ENCODE assay signal across 8 cellular contexts in the genomic region with DNA sequence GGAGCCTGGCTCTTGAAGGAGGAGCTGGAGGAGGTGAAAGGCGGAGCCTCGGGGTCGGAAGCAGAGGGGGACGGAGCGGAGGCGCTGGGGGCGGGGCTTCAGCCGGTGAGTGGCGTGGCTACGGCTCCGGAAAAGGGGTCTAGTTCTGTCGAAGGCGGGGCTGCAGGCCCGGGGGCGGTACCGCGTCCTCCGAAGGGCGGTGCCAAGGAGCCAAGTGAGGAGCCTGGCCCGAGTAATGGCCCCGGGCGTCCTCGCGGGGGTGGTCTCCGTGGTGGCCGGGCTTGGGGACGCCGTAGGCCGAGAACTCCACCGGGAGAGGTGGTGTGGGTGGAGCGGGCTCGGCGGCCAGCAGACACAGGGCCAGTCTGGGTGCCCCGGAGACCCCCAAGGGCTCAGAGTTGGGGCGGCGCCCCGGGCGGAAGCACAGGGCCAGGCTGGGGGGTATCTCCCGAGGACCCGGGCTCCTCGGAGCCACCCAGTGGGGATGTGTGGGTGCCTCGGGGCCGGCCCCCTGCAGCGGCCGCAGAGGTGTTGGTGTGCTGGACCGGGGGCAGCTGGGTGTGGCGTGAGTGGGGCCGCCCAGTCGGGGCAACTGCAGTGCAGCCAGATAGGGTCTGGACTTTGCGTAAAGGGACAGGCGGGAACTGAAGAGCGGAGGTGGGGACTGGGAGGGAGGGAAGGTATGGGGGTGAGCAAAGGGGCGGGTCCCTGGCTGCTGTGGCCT. TPM values are rescaled to one million over a fixed set of nuclear protein-coding genes. Genes with fewer than 3 reads are reported as not detected.
A peak's percentile ranks its signal among the peaks of the same experiment; 100 is the strongest.
DNase-seq lines count a peak whose midpoint lies in the region; ATAC-seq and TF ChIP-seq lines count a peak whose summit lies in the region.

No MANE protein-coding gene starts in this region.

- peak overlapping the region; percentile 97 for H3K4me3 ChIP-seq in CD8-positive, alpha-beta T cell (ENCODE audit: low read depth, low read length)

- peaks cover 33% of the 10 kb centered on the region for H3K36me3 Mint-ChIP-seq in CD8-positive, alpha-beta T cell
- peaks cover 25% of the 10 kb centered on the region for H3K36me3 Mint-ChIP-seq in effector memory CD8-positive, alpha-beta T cell (ENCODE audit: insufficient read depth)
- peaks cover 3% of the 10 kb centered on the region for H3K36me3 Mint-ChIP-seq in mesothelial cell of epicardium

- no peaks in the 10 kb centered on the region for H3K9me3 Mint-ChIP-seq in CD8-positive, alpha-beta T cell
- H3K9me3 Mint-ChIP-seq in effector memory CD8-positive, alpha-beta T cell = no peaks in the 10 kb centered on the region
- no peaks in the 10 kb centered on the region for H3K9me3 Mint-ChIP-seq in mesothelial cell of epicardium

- H3K4me1 ChIP-seq in CD8-positive, alpha-beta T cell (ENCODE audit: insufficient read depth, low read length) = peaks cover 31% of the 10 kb centered on the region

- H3K27me3 ChIP-seq in CD8-positive, alpha-beta T cell (ENCODE audit: insufficient read depth, low read length) = no peaks in the 10 kb centered on the region

- H3K27me3 Mint-ChIP-seq in CD8-positive, alpha-beta T cell (ENCODE audit: low read depth) = no peaks in the 10 kb centered on the region
- H3K27me3 Mint-ChIP-seq in effector memory CD8-positive, alpha-beta T cell = no peaks in the 10 kb centered on the region
- H3K27me3 Mint-ChIP-seq in mesothelial cell of epicardium (ENCODE audit: low read depth) = no peaks in the 10 kb centered on the region

- intact Hi-C loops in CD8-positive, alpha-beta T cell (cut with DNase I, micrococcal nuclease) = loop anchor here (1.0 to 10.0 kb wide), 10 partner anchors 10 to 257 kb away; partner anchors contain the start of genes DNAJC4 (in 2 of the 2), ESRRA (in 2 of the 2), GPR137 (in 2 of the 2) and NUDT22 (in 2 of the 2)

- peak overlapping the region; percentile 90 for H3K4me3 Mint-ChIP-seq in CD8-positive, alpha-beta T cell
- H3K4me3 Mint-ChIP-seq in effector memory CD8-positive, alpha-beta T cell = peak overlapping the region; percentile 87
- H3K4me3 Mint-ChIP-seq in mesothelial cell of epicardium = peak overlapping the region; percentile 90

- DNase-seq in CD8-positive, alpha-beta T cell = peak; percentile 99 to 100 (median 100)
- DNase-seq in HS-5 (ENCODE audit: low read depth) (peak; percentile 96), NK-92 (lab: John Stamatoyannopoulos, UW; ENCODE audit: unreplicated experiment) (peak; percentile 95), mesothelial cell of epicardium (ENCODE audit: low spot score in 2 of 2, unreplicated experiment in 2 of 2) (peak; percentile 100)
- peak; percentile 100 for DNase-seq in activated CD8-positive, alpha-beta memory T cell treated with anti-CD3 and anti-CD28 coated beads for 24 hours
- DNase-seq in effector memory CD8-positive, alpha-beta T cell = peak; percentile 100
- DNase-seq in stimulated activated CD8-positive, alpha-beta memory T cell treated with anti-CD3 and anti-CD28 coated beads, Interleukin-15, amount 100 ng/mL, for 24 hours (ENCODE audit: low read depth) = peak; percentile 99

- H3K9me3 ChIP-seq in CD8-positive, alpha-beta T cell (ENCODE audit: low read length) = no peaks in the 10 kb centered on the region

- no peak for TF ChIP-seq CTCF in CD8-positive, alpha-beta T cell (IDR thresholded peaks at IDR 0.05)
- no peak for TF ChIP-seq CTCF in mesothelial cell of epicardium (IDR thresholded peaks at IDR 0.05; ENCODE audit: unreplicated experiment)

- H3K36me3 ChIP-seq in CD8-positive, alpha-beta T cell (ENCODE audit: insufficient read depth, low read length) = no peaks in the 10 kb centered on the region

- CTCF ChIA-PET in CD8-positive, alpha-beta T cell (lab: Charles Lee) = interaction anchor here (0.7 to 14.8 kb wide), 5 partner anchors 9 to 61 kb away, joined by 3 to 152 read pairs (median 3); partner anchors contain the start of genes CATSPERZ, ESRRA and FERMT3

- peak overlapping the region; percentile 100 for H3K27ac Mint-ChIP-seq in CD8-positive, alpha-beta T cell
- peak overlapping the region; percentile 100 for H3K27ac Mint-ChIP-seq in effector memory CD8-positive, alpha-beta T cell
- peak overlapping the region; percentile 100 for H3K27ac Mint-ChIP-seq in mesothelial cell of epicardium

- peak overlapping the region; percentile 94 for H3K27ac ChIP-seq in CD8-positive, alpha-beta T cell (ENCODE audit: low read depth, low read length)

- peak; percentile 81 for ATAC-seq in CD8-positive, alpha-beta T cell
- peak; percentile 57 for ATAC-seq in GM19467 (IDR thresholded peaks at IDR 0.05; ENCODE audit: unreplicated experiment)
- peak; percentile 0 for ATAC-seq in effector memory CD8-positive, alpha-beta T cell (replicated peaks)

- H3K4me1 Mint-ChIP-seq in CD8-positive, alpha-beta T cell (ENCODE audit: low read depth) = peaks cover 39% of the 10 kb centered on the region
- H3K4me1 Mint-ChIP-seq in effector memory CD8-positive, alpha-beta T cell (ENCODE audit: low read depth in 2 of 2) = peaks cover 32 to 38% of the 10 kb centered on the region in 2 donors
- H3K4me1 Mint-ChIP-seq in mesothelial cell of epicardium = peaks cover 26% of the 10 kb centered on the region

- POLR2A ChIA-PET in CD8-positive, alpha-beta T cell (lab: Charles Lee) = interaction anchor here (0.6 to 9.4 kb wide), 11 partner anchors 12 to 76 kb away, joined by 3 to 96 read pairs (median 5); partner anchors contain the start of genes DNAJC4, ESRRA, FERMT3 and GPR137

RNA-seq across cellular contexts. Expression of gene FKBP2, which starts 0.7 kb away (rescaled TPM):
- total RNA-seq in CD8-positive, alpha-beta T cell = 10 to 100 TPM; 19.4 TPM
- 35.5 to 40.2 TPM (median 36.4 TPM) in 3 replicates for total RNA-seq in mesothelial cell of epicardium

RNA-seq across cellular contexts. Expression of gene PPP1R14B, which starts 5.2 kb away (rescaled TPM):
- total RNA-seq in CD8-positive, alpha-beta T cell = 10 to 100 TPM; 25.7 to 30.8 TPM
- total RNA-seq in mesothelial cell of epicardium = 119 to 131 TPM (median 124 TPM) in 3 replicates

RNA-seq across cellular contexts. Expression of gene VEGFB, which starts 7.2 kb away (rescaled TPM):
- 10 to 100 TPM; 33.6 to 40.0 TPM for total RNA-seq in CD8-positive, alpha-beta T cell
- 83.2 to 90.1 TPM (median 85.8 TPM) in 3 replicates for total RNA-seq in mesothelial cell of epicardium

RNA-seq across cellular contexts. Expression of gene PLCB3, which starts 9.7 kb away (rescaled TPM):
- 1 to 10 TPM; 2.1 to 2.4 TPM for total RNA-seq in CD8-positive, alpha-beta T cell
- 34.9 to 35.7 TPM (median 35.7 TPM) in 3 replicates for total RNA-seq in mesothelial cell of epicardium

RNA-seq across cellular contexts. Expression of gene DNAJC4, which starts 11.2 kb away (rescaled TPM):
- total RNA-seq in CD8-positive, alpha-beta T cell = 10 to 100 TPM; 33.2 to 36.3 TPM
- 43.6 to 49.4 TPM (median 45.0 TPM) in 3 replicates for total RNA-seq in mesothelial cell of epicardium

Comparison
In these comparisons a context has a peak if more than half of its experiments do, and no peak if none do; other contexts are left out.
1. Peak in every context shown above with its lines: DNase-seq, ATAC-seq, H3K4me3 ChIP-seq and H3K27ac ChIP-seq.
2. ATAC-seq: peak in every context shown above with its lines; median percentile 81 in CD8-positive, alpha-beta T cell; 57 in GM19467; 0 in effector memory CD8-positive, alpha-beta T cell.